ENCODE assay signal across 2 cellular contexts in genomic region chr2:29343830-29344229, GRCh38.
TF ChIP-seq lines count a peak whose summit lies in the region.

No MANE protein-coding gene starts in this region.

TF ChIP-seq in SK-N-SH, 30 proteins besides CTCF, POLR2A, EP300 and RAD21 (continued from another document):
- TF ChIP-seq REST (IDR thresholded peaks at IDR 0.05; ENCODE audit: low read depth, low read length), result no peak
- TF ChIP-seq PBX3 (IDR thresholded peaks at IDR 0.05), result no peak
- no peak for TF ChIP-seq ZBTB33 (IDR thresholded peaks at IDR 0.05; ENCODE audit: borderline replicate concordance, low read depth)
- TF ChIP-seq TEAD4 (IDR thresholded peaks at IDR 0.05; ENCODE audit: borderline replicate concordance, insufficient read depth), result no peak
- TF ChIP-seq FOSL2 (IDR thresholded peaks at IDR 0.05; ENCODE audit: borderline replicate concordance, low read depth), result no peak
- no peak for TF ChIP-seq MXI1 (IDR thresholded peaks at IDR 0.05; ENCODE audit: low read depth, low read length)
- no peak for TF ChIP-seq GABPA (IDR thresholded peaks at IDR 0.05; ENCODE audit: low read depth)
- no peak for TF ChIP-seq RXRA (IDR thresholded peaks at IDR 0.05; ENCODE audit: borderline replicate concordance, low read depth)
- TF ChIP-seq CHD2 (IDR thresholded peaks at IDR 0.05; ENCODE audit: low read length, partially characterized antibody), result no peak
- no peak for TF ChIP-seq IRF3 (IDR thresholded peaks at IDR 0.05; ENCODE audit: low read depth, low read length)
- no peak for TF ChIP-seq YY1 (IDR thresholded peaks at IDR 0.05; ENCODE audit: low read depth)
- TF ChIP-seq TCF12 (IDR thresholded peaks at IDR 0.05), result no peak
TF ChIP-seq in SK-N-SH: peak in this region for 0.

TF ChIP-seq in SK-N-SH treated with all-trans-retinoic acid at 6 μM for 48 hours, 23 proteins besides CTCF, POLR2A, EP300 and RAD21:
- TF ChIP-seq PATZ1 (CRISPR knock-in tag; IDR thresholded peaks at IDR 0.05; ENCODE audit: borderline replicate concordance) (no peak), GLIS3 (CRISPR knock-in tag; IDR thresholded peaks at IDR 0.05) (no peak), ESRRG (CRISPR knock-in tag; IDR thresholded peaks at IDR 0.05) (no peak), ARNTL (CRISPR knock-in tag; IDR thresholded peaks at IDR 0.05; ENCODE audit: borderline replicate concordance, low read depth) (no peak), ZFP3 (CRISPR knock-in tag; IDR thresholded peaks at IDR 0.05) (no peak), CREB5 (CRISPR knock-in tag; IDR thresholded peaks at IDR 0.05; ENCODE audit: low read depth) (no peak), CSRNP3 (CRISPR knock-in tag; IDR thresholded peaks at IDR 0.05) (no peak), ZNF565 (CRISPR knock-in tag; conservative IDR thresholded peaks at IDR 0.05; ENCODE audit: low read depth) (no peak), ZNF70 (CRISPR knock-in tag; IDR thresholded peaks at IDR 0.05) (no peak), CSDC2 (CRISPR knock-in tag; IDR thresholded peaks at IDR 0.05) (no peak)
TF ChIP-seq in SK-N-SH treated with all-trans-retinoic acid at 6 μM for 48 hours: peak in this region for 0.
